ENCODE assay signal across 8 cellular contexts in the genomic region with DNA sequence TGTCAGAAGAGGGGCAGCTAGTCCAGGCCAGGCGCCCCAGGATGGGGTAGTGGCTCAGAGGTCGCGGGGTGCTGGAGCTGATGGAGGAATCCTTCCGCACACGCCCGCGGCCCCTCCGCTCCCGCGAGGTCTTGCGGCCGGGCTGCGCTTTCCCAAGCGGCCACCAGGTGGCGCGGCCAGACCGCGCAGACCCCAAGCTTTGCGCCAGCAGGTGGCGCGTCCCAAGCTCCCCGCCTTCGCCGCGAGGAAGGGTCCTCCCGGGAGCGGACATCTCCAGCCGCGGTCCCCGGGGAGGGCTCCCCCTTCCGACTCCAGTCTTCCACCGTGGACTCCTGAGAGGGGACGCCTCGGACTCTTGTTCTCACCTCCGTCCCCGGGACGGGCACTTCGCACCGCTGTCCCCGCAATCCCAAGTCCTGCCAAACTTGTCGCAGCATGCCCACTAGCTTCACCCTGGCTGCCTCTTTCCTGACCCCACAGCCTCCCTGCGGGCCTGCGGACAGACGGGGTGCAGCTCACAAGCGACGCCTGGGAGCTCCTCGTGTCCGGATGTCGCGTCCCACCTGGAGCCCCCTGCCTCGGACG. TPM values are rescaled to one million over a fixed set of nuclear protein-coding genes. Genes with fewer than 3 reads are reported as not detected.
DNase-seq lines count a peak whose midpoint lies in the region; TF ChIP-seq lines count a peak whose summit lies in the region.

No MANE protein-coding gene starts in this region.

- TF ChIP-seq CTCF in LNCaP clone FGC (IDR thresholded peaks at IDR 0.05; ENCODE audit: control insufficient read depth, extremely low read depth, insufficient read depth) (peak; percentile 100), astrocyte of the spinal cord (IDR thresholded peaks at IDR 0.05; ENCODE audit: low read depth, low read length) (peak; percentile 99)

- H4K20me1 ChIP-seq in GM23248 (ENCODE audit: insufficient read depth): no peaks in the 10 kb centered on the region

- no peaks in the 10 kb centered on the region for H3K36me3 ChIP-seq in ES-I3 (ENCODE audit: insufficient read depth, low read length)
- H3K36me3 ChIP-seq in GM23248 (ENCODE audit: low read depth): no peaks in the 10 kb centered on the region
- no peaks in the 10 kb centered on the region; the same call in 1 of the 2 replicates for H3K36me3 ChIP-seq in iPS DF 6.9 (ENCODE audit: control insufficient read depth, insufficient read depth, low read length)

- H3K79me2 ChIP-seq in GM23248 (ENCODE audit: insufficient read depth): no peaks in the 10 kb centered on the region

- H3K9ac ChIP-seq in ES-I3 (ENCODE audit: low read depth, low read length) (peak overlapping the region; percentile 64; the same call in 1 of the 2 replicates), GM23248 (peak overlapping the region; percentile 67)

- H3K9me2 ChIP-seq in GM23248 (ENCODE audit: insufficient read depth): no peaks in the 10 kb centered on the region

- in situ Hi-C loops in GM23248 (cut with MboI) (loop anchor here (25.0 kb wide), 1 partner anchor 1046 kb away; no protein-coding TSS in a partner anchor), astrocyte of the spinal cord (cut with HindIII; ENCODE audit: low sequenced_read_pairs) (no loop called here)

- H3K4me2 ChIP-seq in GM23248 (ENCODE audit: unreplicated experiment): peak overlapping the region; percentile 96

- H3K9me3 ChIP-seq in ES-I3 (ENCODE audit: control insufficient read depth, insufficient read depth, low read length) (no peaks in the 10 kb centered on the region; the same call in 1 of the 2 replicates), GM23248 (ENCODE audit: low read depth) (no peaks in the 10 kb centered on the region), iPS DF 6.9 (ENCODE audit: control insufficient read depth, insufficient read depth, low read length) (no peaks in the 10 kb centered on the region)

- no peaks in the 10 kb centered on the region for H3K4me1 ChIP-seq in ES-I3 (ENCODE audit: insufficient read depth, low read length)
- H3K4me1 ChIP-seq in GM23248 (ENCODE audit: insufficient read depth): no peaks in the 10 kb centered on the region
- peaks cover 3% of the 10 kb centered on the region for H3K4me1 ChIP-seq in iPS DF 6.9 (ENCODE audit: control insufficient read depth, insufficient read depth, low read length)

- H3K27me3 ChIP-seq in GM23248 (replicated peaks; ENCODE audit: insufficient read depth): peaks cover 18% of the 10 kb centered on the region
- peaks cover 12% of the 10 kb centered on the region; the same call in 1 of the 2 replicates for H3K27me3 ChIP-seq in iPS DF 6.9 (ENCODE audit: control insufficient read depth, insufficient read depth, low read length)

- H3K4me3 ChIP-seq in GM23248 (peak overlapping the region; percentile 84), LNCaP clone FGC (ENCODE audit: low read depth, low read length) (peak overlapping the region; percentile 53), astrocyte of the spinal cord (ENCODE audit: low read depth, low read length) (peak overlapping the region; percentile 51), iPS DF 6.9 (ENCODE audit: low read length) (peak overlapping the region; percentile 34; the same call in 1 of the 2 replicates), skeletal muscle cell (ENCODE audit: low read depth, low read length) (peak overlapping the region; percentile 51)

- H3K27ac ChIP-seq in GM23248 (no peak overlapping the region), iPS DF 6.9 (ENCODE audit: low read length) (no peak overlapping the region)

- H3F3A ChIP-seq in GM23248 (ENCODE audit: insufficient read depth): no peaks in the 10 kb centered on the region

- DNase-seq in GM23248 (peak; percentile 78), LNCaP clone FGC (ENCODE audit: low read depth) (no peak), T-helper 22 cell (ENCODE audit: low read depth) (peak; percentile 29), astrocyte of the spinal cord (ENCODE audit: low read depth, low spot score) (peak; percentile 50), iPS DF 6.9 (ENCODE audit: low read depth, low spot score) (no peak), skeletal muscle cell (ENCODE audit: low read depth) (peak; percentile 6), A172 (ENCODE audit: low spot score) (no peak)

- 1 to 2% methylated on average over 27 to 45 of the region's 52 CpGs for WGBS in GM23248 (ENCODE audit: low coverage in 1 of 2, low lambda C conversion rate in 2 of 2, missing lambda C conversion rate in 2 of 2), 2 experiments
- WGBS in iPS DF 6.9 (ENCODE audit: insufficient coverage, insufficient read length): no CpG with 5 or more reads among the region's 52 CpGs

- H2AFZ ChIP-seq in GM23248: peak overlapping the region; percentile 98

RNA-seq across cellular contexts. Expression of a gene that starts 19.4 kb away (rescaled TPM):
- not detected in 2 replicates for total RNA-seq in GM23248 (2014; rRNA removed; shearing (Covaris generic))
- not detected in 2 replicates for polyA plus RNA-seq in GM23248 (2016; fragmentation: Nextera tagmentation; extraction: Ambion mirVana)
- total RNA-seq in A172 (2014; rRNA removed; shearing (Covaris generic)): not detected in 2 replicates

RNA-seq across cellular contexts. Expression of a gene that starts 24.2 kb away (rescaled TPM):
- not detected in 2 replicates for total RNA-seq in GM23248 (2014; rRNA removed; shearing (Covaris generic))
- polyA plus RNA-seq in GM23248 (2016; fragmentation: Nextera tagmentation; extraction: Ambion mirVana): 0.91 and 1.2 TPM in 2 replicates
- not detected in 2 replicates for total RNA-seq in A172 (2014; rRNA removed; shearing (Covaris generic))

Comparison
In these comparisons a context has a peak if more than half of its experiments do, and no peak if none do; other contexts are left out.
1. DNase-seq: peak in GM23248 (single experiment), T-helper 22 cell (single experiment), astrocyte of the spinal cord (single experiment) and skeletal muscle cell (single experiment); none in LNCaP clone FGC (single experiment), iPS DF 6.9 (single experiment) and A172 (single experiment).
2. H3K4me3 ChIP-seq: peak in every context shown above with its lines; median percentile 84 in GM23248; 53 in LNCaP clone FGC; 51 in astrocyte of the spinal cord; 51 in skeletal muscle cell; 34 in iPS DF 6.9.